In the genomic region with DNA sequence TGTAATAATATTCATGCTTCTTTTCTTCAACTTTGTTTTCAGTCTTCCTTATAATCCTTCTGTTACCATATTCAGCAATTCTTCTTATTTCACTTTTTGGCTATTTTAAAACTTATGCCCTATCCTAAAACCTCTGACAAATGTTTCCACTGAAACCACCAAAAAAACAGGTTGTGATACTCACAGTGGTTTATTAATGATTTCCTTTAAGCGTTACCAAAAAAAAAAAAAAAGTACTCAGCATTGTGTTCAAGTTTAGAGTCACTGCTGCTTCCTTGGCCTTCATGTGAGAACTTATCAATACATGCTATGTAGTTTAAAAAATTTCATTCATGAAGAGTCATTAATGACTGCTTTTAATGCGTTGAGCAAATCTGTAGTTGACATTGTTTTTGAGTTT, we compare ENCODE assay signal across 25 cellular contexts. TPM values are rescaled to one million over a fixed set of nuclear protein-coding genes. Genes with fewer than 3 reads are reported as not detected.
DNase-seq lines count a peak whose midpoint lies in the region; ATAC-seq and TF ChIP-seq lines count a peak whose summit lies in the region.
"Had no signal": no experiment of that assay in that cellular context is flagged by ENCODE, and none has a peak within 500 bp of the region (broad histone marks: within the 10 kb centered on the region; RNA-seq: fewer than 3 reads in every experiment).

No MANE protein-coding gene starts in this region.

- no peaks in the 10 kb centered on the region for H4K20me1 ChIP-seq in KMS-11 (ENCODE audit: insufficient read depth)

- TF ChIP-seq CTCF in KMS-11 (conservative IDR thresholded peaks at IDR 0.05; ENCODE audit: low read depth, low read length): no peak

- no peaks in the 10 kb centered on the region for H3K79me2 ChIP-seq in KMS-11 (ENCODE audit: insufficient read depth, low read depth)

- ATAC-seq in GM18867 (IDR thresholded peaks at IDR 0.05; ENCODE audit: unreplicated experiment): peak; percentile 83
- peak; percentile 54 for ATAC-seq in GM21390 (IDR thresholded peaks at IDR 0.05; ENCODE audit: unreplicated experiment)
- ATAC-seq in HG03064 (IDR thresholded peaks at IDR 0.05; ENCODE audit: low read depth, unreplicated experiment): peak; percentile 71
- no peak for ATAC-seq in HG03439 (IDR thresholded peaks at IDR 0.05; ENCODE audit: unreplicated experiment)
- ATAC-seq: activated CD4-positive, CD25-positive, alpha-beta regulatory T cell treated with anti-CD3 and anti-CD28 coated beads, Interleukin-2, amount 50 U/mL, for 24 hours; activated T-helper 17 cell treated with anti-CD3 and anti-CD28 coated beads, Interleukin-2, amount 50 U/mL, for 72 hours; gastrocnemius medialis; left cardiac atrium; Panc1 had no signal

- no peaks in the 10 kb centered on the region for H3K36me3 ChIP-seq in KMS-11 (ENCODE audit: insufficient read depth)
- H3K36me3 ChIP-seq: gastrocnemius medialis, HAP-1, spleen, vagina had no signal

- no peak overlapping the region for H3K4me3 ChIP-seq in KMS-11 (IDR thresholded peaks at IDR 0.05; ENCODE audit: insufficient read depth, low read depth, low read length)
- H3K4me3 ChIP-seq: gastrocnemius medialis, HAP-1, spleen, vagina had no signal

- no peak overlapping the region for H2AFZ ChIP-seq in KMS-11 (ENCODE audit: low read depth)

- no peak overlapping the region for H3K9ac ChIP-seq in KMS-11

- DNase-seq in NCI-H2081 (lab: John Stamatoyannopoulos, UW) (no peak), mucosa of gallbladder (ENCODE audit: low spot score) (no peak), SHP77 treated with DMSO at 0.1 percent for 48 hours (lab: John Stamatoyannopoulos, UW) (no peak)
- DNase-seq: CD4-positive, alpha-beta memory T cell; gastrocnemius medialis; left cardiac atrium; NCI-H1436; NCI-H774; spleen; stimulated activated CD8-positive, alpha-beta memory T cell treated with anti-CD3 and anti-CD28 coated beads, Interleukin-4, amount 100 ng/mL, for 48 hours; substantia nigra had no signal

- peaks cover 26% of the 10 kb centered on the region for H3K4me1 ChIP-seq in KMS-11 (ENCODE audit: low read depth, poor library complexity, severe bottlenecking)
- H3K4me1 ChIP-seq: gastrocnemius medialis, HAP-1, spleen, vagina had no signal

- H3K27ac ChIP-seq in KMS-11: 0 out of 2 replicates have a peak overlapping the region, but pooled peaks have one; percentile 0
- H3K27ac ChIP-seq: epithelial cell of prostate, gastrocnemius medialis, spleen, vagina had no signal

- H3K27me3 ChIP-seq in KMS-11 (ENCODE audit: insufficient read depth, low read depth): no peaks in the 10 kb centered on the region
- H3K27me3 ChIP-seq: gastrocnemius medialis, spleen, vagina had no signal

- H3K4me2 ChIP-seq in KMS-11: peak overlapping the region; percentile 22; the same call in 1 of the 2 replicates

RNA-seq across cellular contexts. Expression of gene UGT2A3, which starts 35.4 kb away (rescaled TPM):
- total RNA-seq in mucosa of gallbladder: 170 TPM
- total RNA-seq: activated T-helper 17 cell treated with anti-CD3 and anti-CD28 coated beads, Interleukin-2, amount 50 U/mL, for 72 hours; CD4-positive, alpha-beta memory T cell; left cardiac atrium; mesothelial cell of epicardium; neural crest cell; SK-MEL-5; spleen; vagina had no signal
